9 cellular contexts compared by ENCODE assay signal in the genomic region with DNA sequence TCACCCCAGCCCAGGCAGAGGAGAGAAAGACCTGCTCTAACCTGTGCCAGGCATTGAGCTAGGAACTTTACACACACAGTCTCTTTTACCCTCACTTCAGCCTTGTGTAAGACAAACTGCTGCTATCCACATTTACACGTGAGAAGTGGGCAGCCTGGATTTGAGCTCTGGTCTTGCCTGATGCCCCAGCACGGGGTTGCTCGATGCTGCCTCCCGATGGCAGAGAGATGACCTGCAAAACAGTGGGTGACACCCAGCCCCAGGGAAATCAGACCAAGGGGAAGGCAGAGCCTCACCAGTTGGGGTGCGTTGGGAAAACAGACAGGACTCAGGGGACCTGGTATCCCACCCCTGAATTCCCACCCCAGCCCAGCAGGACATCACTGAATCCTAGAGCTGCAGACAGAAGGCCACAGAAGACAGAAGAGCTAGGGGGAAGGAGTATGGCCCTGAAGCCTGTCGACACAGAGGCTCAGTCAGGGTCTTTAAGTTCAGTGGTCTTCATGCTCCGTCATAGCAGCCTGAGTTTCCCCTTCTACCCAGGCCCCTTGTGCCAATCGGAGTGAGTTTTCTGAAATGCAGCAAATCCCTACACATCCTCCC. TPM values are rescaled to one million over a fixed set of nuclear protein-coding genes. Genes with fewer than 3 reads are reported as not detected.
DNase-seq lines count a peak whose midpoint lies in the region; ATAC-seq and TF ChIP-seq lines count a peak whose summit lies in the region.
"Had no signal": no experiment of that assay in that cellular context is flagged by ENCODE, and none has a peak within 500 bp of the region (broad histone marks: within the 10 kb centered on the region; RNA-seq: fewer than 3 reads in every experiment).

No MANE protein-coding gene starts in this region.

- H3K36me3 Mint-ChIP-seq in HFFc6 (ENCODE audit: low read depth), result no peaks in the 10 kb centered on the region

- H3K4me2 ChIP-seq in DOHH2 (ENCODE audit: low read length), result no peak overlapping the region

- TF ChIP-seq CTCF in DOHH2 (IDR thresholded peaks at IDR 0.05; ENCODE audit: low read depth, low read length, poor library complexity, severe bottlenecking) (peak; percentile 61), HFFc6 (IDR thresholded peaks at IDR 0.05) (peak; percentile 81), tibial artery (IDR thresholded peaks at IDR 0.05) (peak; percentile 31 to 33)

- H3F3A ChIP-seq in DOHH2 (ENCODE audit: control insufficient read depth, insufficient read depth), result no peaks in the 10 kb centered on the region

- no peak for ATAC-seq in HG03139 (IDR thresholded peaks at IDR 0.05; ENCODE audit: unreplicated experiment)

- intact Hi-C loops in cardiac septum (cut with DNase I), result no loop called here
- intact Hi-C loops in tibial artery (cut with DNase I; ENCODE audit: low total_unique reads), result no loop called here

- H3K4me1 ChIP-seq in DOHH2 (ENCODE audit: control insufficient read depth, low read length) (no peaks in the 10 kb centered on the region), tibial artery (no peaks in the 10 kb centered on the region)

- H3K9me3 ChIP-seq in DOHH2 (ENCODE audit: control insufficient read depth, insufficient read depth, low read length), result no peaks in the 10 kb centered on the region
- no peaks in the 10 kb centered on the region for H3K9me3 ChIP-seq in tibial artery

- H3K9me2 ChIP-seq in DOHH2 (replicated peaks; ENCODE audit: control insufficient read depth, low read length), result no peaks in the 10 kb centered on the region

- DNase-seq in HFFc6 (peak; percentile 45), UCSD-AML1 (lab: John Stamatoyannopoulos, UW; ENCODE audit: unreplicated experiment) (peak; percentile 74), cardiac septum (ENCODE audit: low spot score) (peak; percentile 90), tibial artery (no peak), NCI-H1048 (lab: John Stamatoyannopoulos, UW) (no peak)
- DNase-seq in NK-92 treated with Interleukin-12 subunit alpha and Interleukin-12 subunit beta, amount 100 ng/mL, for 24 hours (lab: John Stamatoyannopoulos, UW), result no peak

- H3K27me3 ChIP-seq in DOHH2 (ENCODE audit: control insufficient read depth, low read length) (peaks cover 16% of the 10 kb centered on the region), tibial artery (peaks cover 0 to 27% of the 10 kb centered on the region in 2 donors)

- no peak overlapping the region for H3K27ac ChIP-seq in DOHH2 (ENCODE audit: low read depth, low read length)
- H3K27ac ChIP-seq in tibial artery, result no peak overlapping the region

- H3K36me3 ChIP-seq in DOHH2 (ENCODE audit: control insufficient read depth, low read length), result no peaks in the 10 kb centered on the region
- no peaks in the 10 kb centered on the region for H3K36me3 ChIP-seq in tibial artery

- peaks cover 25% of the 10 kb centered on the region for H3K27me3 Mint-ChIP-seq in HFFc6 (ENCODE audit: insufficient read depth)

- no peaks in the 10 kb centered on the region for H3K9me3 Mint-ChIP-seq in HFFc6

- no peak overlapping the region for H3K4me3 ChIP-seq in DOHH2 (ENCODE audit: low read length)
- H3K4me3 ChIP-seq in tibial artery, result no peak overlapping the region

- H3K4me1 Mint-ChIP-seq in HFFc6 (ENCODE audit: low read depth), result peaks cover 21% of the 10 kb centered on the region

- H4K20me1 ChIP-seq in DOHH2 (ENCODE audit: control insufficient read depth, insufficient read depth, low read depth, low read length), result no peaks in the 10 kb centered on the region

- no peaks in the 10 kb centered on the region for H3K79me2 ChIP-seq in DOHH2 (ENCODE audit: control insufficient read depth, low read length)

- H3K27ac Mint-ChIP-seq in HFFc6, result no peak overlapping the region

- no peak overlapping the region for H3K4me3 Mint-ChIP-seq in HFFc6

RNA-seq across cellular contexts. Expression of a gene that starts 1.0 kb away (rescaled TPM):
- not detected for total RNA-seq in HFFc6 (2021; fragmentation: NEBNext Ultra II Directional; extraction: Animal tissue kit (Norgen Biotek cat#: 25700))
- 0.40 TPM for total RNA-seq in cardiac septum
- total RNA-seq: T-helper 1 cell treated with Interleukin-12 subunit alpha and Interleukin-12 subunit beta and Interleukin-4 antibody, amounts not matched to agents 30 ng/mL and 1 ng/mL, for 36 hours had no signal

RNA-seq across cellular contexts. Expression of a gene that starts 41.3 kb away (rescaled TPM):
- total RNA-seq in HFFc6 (2021; fragmentation: NEBNext Ultra II Directional; extraction: Animal tissue kit (Norgen Biotek cat#: 25700)), result not detected
- total RNA-seq in cardiac septum, result 0.11 TPM
- total RNA-seq: T-helper 1 cell treated with Interleukin-12 subunit alpha and Interleukin-12 subunit beta and Interleukin-4 antibody, amounts not matched to agents 30 ng/mL and 1 ng/mL, for 36 hours had no signal

RNA-seq across cellular contexts. Expression of a gene that starts 44.4 kb away (rescaled TPM):
- total RNA-seq in HFFc6 (2021; fragmentation: NEBNext Ultra II Directional; extraction: Animal tissue kit (Norgen Biotek cat#: 25700)), result 1 to 10 TPM; 1.2 to 4.4 (median 2.2) TPM
- 7.0 TPM for total RNA-seq in cardiac septum
- total RNA-seq: T-helper 1 cell treated with Interleukin-12 subunit alpha and Interleukin-12 subunit beta and Interleukin-4 antibody, amounts not matched to agents 30 ng/mL and 1 ng/mL, for 36 hours had no signal

Comparison
In these comparisons a context has a peak if more than half of its experiments do, and no peak if none do; other contexts are left out.
1. DNase-seq: peak in HFFc6 (single experiment), UCSD-AML1 (single experiment) and cardiac septum (single experiment); none in tibial artery (0 of 2), NK-92 treated with Interleukin-12 subunit alpha and Interleukin-12 subunit beta, amount 100 ng/mL, for 24 hours (single experiment) and NCI-H1048 (single experiment).
2. Peak in every context shown above with its lines, with median percentiles within 50 percentile points of each other: CTCF ChIP-seq.